In the genomic region with DNA sequence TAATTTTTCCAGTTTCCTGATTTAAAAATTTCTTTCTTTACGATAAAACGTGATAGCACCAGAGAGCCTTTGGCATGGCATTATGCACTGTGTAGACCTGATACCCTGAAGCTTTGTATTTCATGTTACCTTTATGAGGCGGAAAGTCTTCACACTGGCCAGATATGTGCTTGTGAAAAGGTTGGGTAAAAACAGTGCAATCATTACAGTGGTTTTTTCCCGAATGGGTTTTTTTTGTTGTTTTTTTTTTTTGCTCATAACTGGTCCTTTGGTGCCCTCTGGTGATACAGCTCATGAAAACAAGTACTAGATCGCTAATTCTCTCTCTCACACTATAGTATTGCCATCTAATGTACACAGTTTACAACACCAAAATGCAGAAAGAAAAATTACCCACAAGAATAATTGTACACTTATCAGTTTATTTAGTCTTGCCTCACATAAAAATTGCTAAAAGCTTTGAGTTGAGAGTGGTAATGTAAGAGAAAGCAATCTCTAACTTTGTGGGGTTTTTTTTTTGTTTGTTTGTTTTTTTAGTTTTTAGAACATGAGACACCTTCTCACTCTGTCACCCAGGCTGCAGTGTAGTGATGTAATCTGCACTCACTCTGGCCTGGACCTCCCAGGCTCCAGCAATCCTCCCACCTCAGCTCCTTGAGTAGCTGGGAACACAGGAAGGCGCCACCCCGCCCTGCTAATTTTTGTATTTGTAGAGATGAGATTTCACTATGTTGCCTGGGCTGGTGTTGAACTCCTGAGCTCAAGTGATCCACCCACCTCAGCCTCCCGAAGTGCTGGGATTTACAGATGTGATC, we compare ENCODE assay signal across 8 cellular contexts. TPM values are rescaled to one million over a fixed set of nuclear protein-coding genes. Genes with fewer than 3 reads are reported as not detected.
DNase-seq lines count a peak whose midpoint lies in the region; ATAC-seq, FAIRE-seq and TF ChIP-seq lines count a peak whose summit lies in the region.

No MANE protein-coding gene starts in this region.

- DNase-seq in AG04450 (ENCODE audit: low read depth, low spot score) (no peak), GM12892 (ENCODE audit: insufficient read length) (no peak), Panc1 (ENCODE audit: low read depth, low spot score) (no peak), myocyte (ENCODE audit: low read depth) (peak; percentile 60), NCI-H187 (lab: John Stamatoyannopoulos, UW) (no peak)
- no peak for DNase-seq in activated T-cell treated with anti-CD3 and anti-CD28 coated beads, Interleukin-2, amount 50 U/mL, for 48 hours

- TF ChIP-seq CTCF in AG04450 (IDR thresholded peaks at IDR 0.05; ENCODE audit: low read depth, low read length) (peak; percentile 65), Panc1 (IDR thresholded peaks at IDR 0.05) (peak; percentile 61)

- in situ Hi-C loops in Panc1 (cut with HindIII; ENCODE audit: low pct_unique_long_range_greater_than_20kb, low sequenced_read_pairs): no loop called here

- H3K27me3 ChIP-seq in AG04450 (ENCODE audit: control insufficient read depth, insufficient read depth, low read length) (no peaks in the 10 kb centered on the region), Panc1 (ENCODE audit: control insufficient read depth, insufficient read depth, low read length) (no peaks in the 10 kb centered on the region)

- FAIRE-seq in GM12892 (lab: Jason Lieb, UNC): peak; percentile 58
- peak; percentile 59 for FAIRE-seq in endometrium (lab: Jason Lieb, UNC)

- no peak overlapping the region for H3K27ac ChIP-seq in AG04450 (ENCODE audit: low read depth, low read length)
- no peak overlapping the region for H3K27ac ChIP-seq in Panc1 (ENCODE audit: low read length)

- TSS peak; percentile 33 for BruUV-seq in Panc1 (replicated peaks; lab: Mats Ljungman, UMichigan)

- no peaks in the 10 kb centered on the region for H3K36me3 ChIP-seq in Panc1 (ENCODE audit: control insufficient read depth, insufficient read depth, low read length)

- H3K4me3 ChIP-seq in AG04450 (ENCODE audit: low read depth, low read length) (no peak overlapping the region), Panc1 (ENCODE audit: low read depth in 2 of 2, low read length in 2 of 2) (no peak overlapping the region)

- CTCF ChIA-PET in AG04450 (lab: Charles Lee): interaction anchor here (0.5 to 5.0 kb wide), 61 partner anchors 8 to 1977 kb away, joined by 3 to 111 read pairs (median 5); a partner anchor contains a TSS
- CTCF ChIA-PET in Panc1 (lab: Charles Lee): interaction anchor here (0.6 to 0.7 kb wide), 5 partner anchors 310 to 1588 kb away, joined by 3 to 6 read pairs (median 3); no protein-coding TSS in a partner anchor

- POLR2A ChIA-PET in AG04450 (lab: Yijun Ruan, JAX) (no interaction called here), Panc1 (lab: Charles Lee) (interaction anchor here (0.6 kb wide), 1 partner anchor 216 kb away, joined by 4 read pairs; no protein-coding TSS in a partner anchor)

- TF ChIP-seq POLR2A in GM12892 (IDR thresholded peaks at IDR 0.05; ENCODE audit: low read depth, low read length): no peak

- ATAC-seq in HG02981 (IDR thresholded peaks at IDR 0.05; ENCODE audit: unreplicated experiment) (peak; percentile 69), Panc1 (no peak)

- no peaks in the 10 kb centered on the region for H3K4me1 ChIP-seq in Panc1 (ENCODE audit: control insufficient read depth, insufficient read depth, low read length)

- H3K9me3 ChIP-seq in AG04450 (ENCODE audit: control insufficient read depth, insufficient read depth, low read length): peaks cover 25% of the 10 kb centered on the region
- H3K9me3 ChIP-seq in Panc1 (ENCODE audit: control insufficient read depth, insufficient read depth, low read depth, low read length): peaks cover 2% of the 10 kb centered on the region; the same call in 1 of the 2 replicates

- intact Hi-C loops in Panc1 (cut with micrococcal nuclease; ENCODE audit: unreplicated experiment): loop anchor here (2.0 to 10.0 kb wide), 4 partner anchors 190 to 776 kb away; no protein-coding TSS in a partner anchor

RNA-seq across cellular contexts. Expression of a gene that starts 21.3 kb away (rescaled TPM):
- 64.0 and 84.3 TPM in 2 replicates for polyA plus RNA-seq in AG04450 (2011; rRNA removed)
- polyA minus RNA-seq in AG04450 (2011; rRNA and poly(A)+ RNA removed): 25.2 and 43.8 TPM in 2 replicates
- polyA plus RNA-seq in GM12892 (2012; ENCODE audit: missing spikeins): 71.7 TPM
- total RNA-seq in Panc1 (2021; ENCODE audit: unreplicated experiment) (78.5 TPM), myocyte (81.0 and 94.7 TPM in 2 replicates)
- polyA plus RNA-seq in Panc1 (2012; ENCODE audit: insufficient read length): 47.3 TPM
- 64.2 TPM for polyA plus RNA-seq in myocyte (2012)
